Comparison of ENCODE assay signal across 23 cellular contexts in genomic region chr3:12997387-12997786, GRCh38.
"Had no signal": no experiment of that assay in that cellular context is flagged by ENCODE, and none has a peak within 500 bp of the region (broad histone marks: within the 10 kb centered on the region; RNA-seq: fewer than 3 reads in every experiment).

No MANE protein-coding gene starts in this region.

- H3K27me3 Mint-ChIP-seq: activated B cell treated with CpG ODN at 0.5 μM for 24 hours; activated CD8-positive, alpha-beta T cell treated with anti-CD3 and anti-CD28 coated beads for 36 hours; stimulated activated naive CD8-positive, alpha-beta T cell treated with anti-CD3 and anti-CD28 coated beads, Interleukin-15, amount 100 ng/mL, for 72 hours had no signal

- H3K4me3 Mint-ChIP-seq: activated B cell treated with CpG ODN at 0.5 μM for 24 hours; activated CD8-positive, alpha-beta T cell treated with anti-CD3 and anti-CD28 coated beads for 36 hours; activated T-cell treated with anti-CD3 and anti-CD28 coated beads, Interleukin-2, amount 50 U/mL, for 4 hours; neural progenitor cell; stimulated activated naive CD8-positive, alpha-beta T cell treated with anti-CD3 and anti-CD28 coated beads, Interleukin-15, amount 100 ng/mL, for 72 hours had no signal

- H3K36me3 ChIP-seq: neural progenitor cell, ovary, suprapubic skin, transverse colon had no signal

- ATAC-seq: activated CD8-positive, alpha-beta T cell treated with anti-CD3 and anti-CD28 coated beads for 36 hours; activated T-cell treated with anti-CD3 and anti-CD28 coated beads, Interleukin-2, amount 50 U/mL, for 4 hours; left lung; psoas muscle; right cardiac atrium; stimulated activated naive CD8-positive, alpha-beta T cell treated with anti-CD3 and anti-CD28 coated beads, Interleukin-15, amount 100 ng/mL, for 72 hours had no signal

- H3K4me2 ChIP-seq: neural progenitor cell had no signal

- DNase-seq: activated B cell treated with CpG ODN at 0.5 μM for 24 hours; activated CD4-positive, alpha-beta T cell treated with anti-CD3 and anti-CD28 coated beads for 4 hours; activated CD8-positive, alpha-beta T cell treated with anti-CD3 and anti-CD28 coated beads for 36 hours; activated gamma-delta T cell; activated T-cell treated with anti-CD3 and anti-CD28 coated beads, Interleukin-2, amount 50 U/mL, for 4 hours; anterior cingulate cortex; erythroblast; foreskin melanocyte; glutamatergic neuron; kidney; left lung; ovary; psoas muscle; right cardiac atrium; stimulated activated CD4-positive, alpha-beta T cell treated with anti-CD3 and anti-CD28 coated beads, Interleukin-15, amount 100 ng/mL, for 24 hours; stimulated activated CD4-positive, alpha-beta T cell treated with anti-CD3 and anti-CD28 coated beads, Interleukin-2, amount 100 ng/mL, for 48 hours; stimulated activated naive CD8-positive, alpha-beta T cell treated with anti-CD3 and anti-CD28 coated beads, Interleukin-15, amount 100 ng/mL, for 72 hours; T-helper 9 cell; transverse colon had no signal

- H3K4me3 ChIP-seq: coronary artery, left lung, neural progenitor cell, ovary, psoas muscle, skin epidermis, suprapubic skin, transverse colon had no signal

- H3K36me3 Mint-ChIP-seq: neural progenitor cell had no signal

- H3K9me3 Mint-ChIP-seq: activated B cell treated with CpG ODN at 0.5 μM for 24 hours; activated CD8-positive, alpha-beta T cell treated with anti-CD3 and anti-CD28 coated beads for 36 hours; activated T-cell treated with anti-CD3 and anti-CD28 coated beads, Interleukin-2, amount 50 U/mL, for 4 hours; neural progenitor cell; stimulated activated naive CD8-positive, alpha-beta T cell treated with anti-CD3 and anti-CD28 coated beads, Interleukin-15, amount 100 ng/mL, for 72 hours had no signal

- H3K27me3 ChIP-seq: ovary, suprapubic skin, transverse colon had no signal

- H3K9me3 ChIP-seq: left lung, ovary, psoas muscle, suprapubic skin, transverse colon had no signal

- H3K27ac ChIP-seq: coronary artery, neural progenitor cell, ovary, psoas muscle, skin epidermis, suprapubic skin had no signal

- H3K9ac ChIP-seq: neural progenitor cell had no signal

- H2AFZ ChIP-seq: neural progenitor cell had no signal

- H3K27ac Mint-ChIP-seq: activated B cell treated with CpG ODN at 0.5 μM for 24 hours; neural progenitor cell; stimulated activated naive CD8-positive, alpha-beta T cell treated with anti-CD3 and anti-CD28 coated beads, Interleukin-15, amount 100 ng/mL, for 72 hours had no signal
